In genomic region chr2:47057732-47058012, GRCh38 we compare ENCODE assay signal across 10 cellular contexts.
DNase-seq lines count a peak whose midpoint lies in the region; ATAC-seq and TF ChIP-seq lines count a peak whose summit lies in the region.
"Had no signal": no experiment of that assay in that cellular context is flagged by ENCODE, and none has a peak within 500 bp of the region (broad histone marks: within the 10 kb centered on the region; RNA-seq: fewer than 3 reads in every experiment).

No MANE protein-coding gene starts in this region.

- H3K4me3 Mint-ChIP-seq in activated naive CD8-positive, alpha-beta T cell, result no peak overlapping the region

- peaks cover 5% of the 10 kb centered on the region; the same call in 1 of the 2 replicates for H3K79me2 ChIP-seq in SK-N-SH (ENCODE audit: insufficient read depth)

- no peaks in the 10 kb centered on the region for H4K20me1 ChIP-seq in SK-N-SH (ENCODE audit: insufficient read depth)

- H3K27me3 ChIP-seq in SK-N-SH (ENCODE audit: insufficient read depth) (no peaks in the 10 kb centered on the region), lung (ENCODE audit: control insufficient read depth, insufficient read depth) (no peaks in the 10 kb centered on the region), subcutaneous abdominal adipose tissue (ENCODE audit: control insufficient read depth in 5 of 5, insufficient read depth in 4 of 5, low read length in 5 of 5) (no peaks in the 10 kb centered on the region)

- H3F3A ChIP-seq in SK-N-SH (replicated peaks; ENCODE audit: insufficient read depth), result peaks cover 29% of the 10 kb centered on the region

- no peak for TF ChIP-seq RAD21 in SK-N-SH (IDR thresholded peaks at IDR 0.05; ENCODE audit: low read length)

- H3K9me3 ChIP-seq in SK-N-SH (no peaks in the 10 kb centered on the region), lung (ENCODE audit: control insufficient read depth in 2 of 2, insufficient read depth in 1 of 2, low read length in 1 of 2) (no peaks in the 10 kb centered on the region), subcutaneous abdominal adipose tissue (ENCODE audit: control insufficient read depth in 5 of 5, low read length in 5 of 5) (no peaks in the 10 kb centered on the region)

- H3K36me3 Mint-ChIP-seq in activated naive CD8-positive, alpha-beta T cell, result peaks cover 3% of the 10 kb centered on the region

- H3K36me3 ChIP-seq in SK-N-SH (replicated peaks in 1 of 2; ENCODE audit: control insufficient read depth in 1 of 2, insufficient read depth in 2 of 2, low read length in 1 of 2) (peaks cover 1 to 8% of the 10 kb centered on the region in 2 experiments), lung (ENCODE audit: control insufficient read depth in 2 of 2, insufficient read depth in 2 of 2, low read length in 2 of 2) (peaks cover 0 to 11% of the 10 kb centered on the region in 2 donors), subcutaneous abdominal adipose tissue (ENCODE audit: control insufficient read depth in 5 of 5, insufficient read depth in 5 of 5, low read length in 5 of 5) (peaks cover 0 to 32% (median 24%) of the 10 kb centered on the region in 5 donors)

- CTCF ChIA-PET in SK-N-SH (lab: Yijun Ruan, JAX), result interaction anchor here (1.1 to 6.1 kb wide), 6 partner anchors 11 to 265 kb away, joined by 4 to 33 read pairs (median 10); no protein-coding TSS in a partner anchor

- no peaks in the 10 kb centered on the region for H3K9me2 ChIP-seq in SK-N-SH

- H3K4me1 ChIP-seq in SK-N-SH (ENCODE audit: control insufficient read depth in 1 of 2, insufficient read depth in 2 of 2, low read depth in 1 of 2, low read length in 1 of 2) (peaks cover 37 to 75% of the 10 kb centered on the region in 2 experiments), lung (ENCODE audit: control insufficient read depth in 2 of 2, insufficient read depth in 2 of 2, low read length in 2 of 2) (peaks cover 15 to 30% of the 10 kb centered on the region in 2 donors), subcutaneous abdominal adipose tissue (ENCODE audit: control insufficient read depth in 5 of 5, insufficient read depth in 5 of 5, low read length in 5 of 5) (peaks cover 28 to 78% (median 72%) of the 10 kb centered on the region in 5 donors)

- peak overlapping the region; percentile 85 for H3K27ac Mint-ChIP-seq in activated naive CD8-positive, alpha-beta T cell

- peaks cover 35% of the 10 kb centered on the region for H3K4me1 Mint-ChIP-seq in activated naive CD8-positive, alpha-beta T cell (ENCODE audit: low read depth)

- POLR2A ChIA-PET in SK-N-SH (lab: Yijun Ruan, JAX), result interaction anchor here (0.6 to 4.3 kb wide), 11 partner anchors 10 to 68 kb away, joined by 3 to 63 read pairs (median 6); no protein-coding TSS in a partner anchor

- 38% methylated on average over 1 of the region's 1 CpG for WGBS in SK-N-SH (ENCODE audit: low lambda C conversion rate)
- 33 to 41% methylated on average over 1 of the region's 1 CpG for WGBS in lung, 2 donors

- no peaks in the 10 kb centered on the region for H3K27me3 Mint-ChIP-seq in activated naive CD8-positive, alpha-beta T cell

- no peak for TF ChIP-seq EP300 in SK-N-SH (IDR thresholded peaks at IDR 0.05; ENCODE audit: borderline replicate concordance in 1 of 2, low read depth in 1 of 2, low read length in 1 of 2)

- ATAC-seq in SK-N-SH treated with all-trans-retinoic acid at 6 μM for 48 hours, result no peak
- no peak for ATAC-seq in lung (ENCODE audit: insufficient read depth, low FRiP score)

- H3K4me2 ChIP-seq in SK-N-SH, result peak overlapping the region; percentile 71; the same call in 1 of the 2 replicates

- H3K4me3 ChIP-seq in SK-N-SH (ENCODE audit: low read depth in 2 of 2, low read length in 1 of 2), result no peak overlapping the region
- H3K4me3 ChIP-seq in lung, result no peak overlapping the region
- peak overlapping the region in 2 of 5 donors; percentile 19 to 21 for H3K4me3 ChIP-seq in subcutaneous abdominal adipose tissue (ENCODE audit: low read depth in 1 of 5, low read length in 5 of 5)

- H3K27ac ChIP-seq in SK-N-SH (ENCODE audit: low read depth in 2 of 2, low read length in 1 of 2) (peak overlapping the region; percentile 99 to 100), lung (ENCODE audit: low read depth in 1 of 2, low read length in 1 of 2) (peak overlapping the region; percentile 27 to 86), subcutaneous abdominal adipose tissue (ENCODE audit: low read depth, low read length) (peak overlapping the region; percentile 90)
- H3K27ac ChIP-seq: 22Rv1 had no signal

- DNase-seq in SK-N-SH (no peak), lung (ENCODE audit: low spot score) (no peak), NCI-H226 (no peak), cerebellar nuclear complex (lab: John Stamatoyannopoulos, UW) (no peak), midbrain (lab: John Stamatoyannopoulos, UW) (no peak)
- DNase-seq: T1000 had no signal

- TF ChIP-seq CTCF in SK-N-SH (IDR thresholded peaks at IDR 0.05) (no peak), lung (IDR thresholded peaks at IDR 0.05; ENCODE audit: control extremely low read depth, extremely low read depth) (no peak)

- H3K9me3 Mint-ChIP-seq in activated naive CD8-positive, alpha-beta T cell (ENCODE audit: low read depth), result no peaks in the 10 kb centered on the region

- H3K9ac ChIP-seq in SK-N-SH, result peak overlapping the region; percentile 68; the same call in 1 of the 2 replicates
- H3K9ac ChIP-seq in subcutaneous abdominal adipose tissue (ENCODE audit: low read length in 5 of 5), result peak overlapping the region in 4 of 5 donors; percentile 1 to 56 (median 36)

- no peak overlapping the region for H2AFZ ChIP-seq in SK-N-SH (ENCODE audit: low read depth)

TF ChIP-seq in SK-N-SH, 30 proteins besides CTCF, POLR2A, EP300 and RAD21 (continues in another document):
- TF ChIP-seq NRF1 (IDR thresholded peaks at IDR 0.05; ENCODE audit: low read depth, low read length) (no peak), FOXJ3 (CRISPR knock-in tag; IDR thresholded peaks at IDR 0.05) (no peak), GATA2 (CRISPR knock-in tag; IDR thresholded peaks at IDR 0.05) (no peak), PBX3 (IDR thresholded peaks at IDR 0.05) (no peak)

TF ChIP-seq in SK-N-SH treated with all-trans-retinoic acid at 6 μM for 48 hours, 23 proteins besides CTCF, POLR2A, EP300 and RAD21:
- TF ChIP-seq TCF4 (CRISPR knock-in tag; IDR thresholded peaks at IDR 0.05; ENCODE audit: borderline replicate concordance) (no peak), ZNF8 (CRISPR knock-in tag; IDR thresholded peaks at IDR 0.05) (no peak)
